8 cellular contexts compared by ENCODE assay signal in the genomic region with DNA sequence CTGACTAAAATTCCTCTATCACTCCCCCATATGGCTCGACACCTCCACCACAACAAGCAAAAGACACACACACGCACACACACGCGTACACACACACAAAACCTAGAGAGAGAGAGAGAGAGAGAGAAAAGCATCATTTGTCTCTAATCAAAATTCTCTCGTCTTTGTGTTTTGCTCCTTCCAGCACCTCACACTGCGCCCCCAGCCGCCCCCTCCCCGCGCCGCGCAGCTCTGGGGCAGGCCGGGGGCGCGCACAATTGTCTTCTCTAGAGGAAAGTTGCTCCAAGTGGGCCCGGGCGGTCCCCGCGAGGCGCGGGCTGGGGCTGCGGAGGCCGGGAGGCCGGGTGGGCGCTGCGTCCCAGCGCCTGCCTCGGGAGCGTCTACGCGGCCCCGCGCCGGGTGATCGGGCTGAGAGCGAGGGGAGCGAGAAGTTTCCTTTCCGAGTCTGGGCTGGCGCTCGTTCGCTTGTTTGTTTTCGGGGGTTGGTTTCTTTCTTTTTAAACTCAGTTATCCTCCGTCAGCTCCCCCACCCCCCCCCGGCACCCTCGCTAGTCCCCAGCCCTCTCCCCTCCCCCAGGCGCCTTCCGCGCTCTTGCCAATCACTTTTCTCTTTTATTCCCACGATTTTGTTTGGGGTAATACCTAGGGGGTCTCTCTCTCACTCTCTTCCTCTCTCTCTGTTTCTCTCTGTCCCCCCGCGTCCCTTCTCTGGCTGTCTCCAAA. TPM values are rescaled to one million over a fixed set of nuclear protein-coding genes. Genes with fewer than 3 reads are reported as not detected.
DNase-seq lines count a peak whose midpoint lies in the region; ATAC-seq and TF ChIP-seq lines count a peak whose summit lies in the region.

No MANE protein-coding gene starts in this region.

- TF ChIP-seq CTCF in AG10803 (conservative IDR thresholded peaks at IDR 0.05; ENCODE audit: low read length) (peak; percentile 5; the same call in 1 of the 2 replicates), neural progenitor cell (IDR thresholded peaks at IDR 0.05) (no peak)

- H2AFZ ChIP-seq in neural progenitor cell (replicated peaks): no peak overlapping the region

- peaks cover 69% of the 10 kb centered on the region for H3F3A ChIP-seq in neural progenitor cell (ENCODE audit: low read depth)

- H3K9me3 ChIP-seq in HUES6 (ENCODE audit: control insufficient read depth, insufficient read depth, low read depth, low read length) (no peaks in the 10 kb centered on the region), neural progenitor cell (ENCODE audit: low read depth) (no peaks in the 10 kb centered on the region)

- H3K9me3 Mint-ChIP-seq in activated CD8-positive, alpha-beta T cell treated with anti-CD3 and anti-CD28 coated beads, Interleukin-2, amount 10 ng/mL, durations not matched to agents 7 days and 5 days (ENCODE audit: insufficient read depth): no peaks in the 10 kb centered on the region
- H3K9me3 Mint-ChIP-seq in neural progenitor cell: peaks cover 2% of the 10 kb centered on the region

- H4K20me1 ChIP-seq in neural progenitor cell (ENCODE audit: low read depth): peaks cover 42% of the 10 kb centered on the region

- peaks cover 36% of the 10 kb centered on the region for H3K27me3 Mint-ChIP-seq in activated CD8-positive, alpha-beta T cell treated with anti-CD3 and anti-CD28 coated beads, Interleukin-2, amount 10 ng/mL, durations not matched to agents 7 days and 5 days (ENCODE audit: low read depth)
- H3K27me3 Mint-ChIP-seq in neural progenitor cell (ENCODE audit: insufficient read depth, low read depth): peaks cover 3% of the 10 kb centered on the region

- H3K4me3 Mint-ChIP-seq in activated CD8-positive, alpha-beta T cell treated with anti-CD3 and anti-CD28 coated beads, Interleukin-2, amount 10 ng/mL, durations not matched to agents 7 days and 5 days: peak overlapping the region; percentile 80
- peak overlapping the region; percentile 93 for H3K4me3 Mint-ChIP-seq in neural progenitor cell

- H3K27ac ChIP-seq in HUES6 (ENCODE audit: low read depth, low read length) (no peak overlapping the region; the same call in 1 of the 2 replicates), neural progenitor cell (peak overlapping the region; percentile 85)

- CTCF ChIA-PET in activated CD8-positive, alpha-beta T cell treated with anti-CD3 and anti-CD28 coated beads, Interleukin-2, amount 10 ng/mL, durations not matched to agents 7 days and 5 days (lab: Charles Lee): no interaction called here

- peaks cover 92% of the 10 kb centered on the region for H3K79me2 ChIP-seq in neural progenitor cell (ENCODE audit: low read depth)

- H3K4me1 ChIP-seq in HUES6 (ENCODE audit: control insufficient read depth, insufficient read depth, low read length) (peaks cover 56% of the 10 kb centered on the region), neural progenitor cell (peaks cover 49% of the 10 kb centered on the region)

- H3K4me2 ChIP-seq in neural progenitor cell: peak overlapping the region; percentile 96

- H3K4me3 ChIP-seq in AG10803 (ENCODE audit: low read length) (peak overlapping the region; percentile 85), HUES6 (ENCODE audit: low read depth, low read length) (peak overlapping the region; percentile 62), neural progenitor cell (peak overlapping the region; percentile 75)

- POLR2A ChIA-PET in activated CD8-positive, alpha-beta T cell treated with anti-CD3 and anti-CD28 coated beads, Interleukin-2, amount 10 ng/mL, durations not matched to agents 7 days and 5 days (lab: Charles Lee): interaction anchor here (0.6 kb wide), 1 partner anchor 578 kb away, joined by 3 read pairs; no protein-coding TSS in a partner anchor

- no peaks in the 10 kb centered on the region for H3K36me3 ChIP-seq in HUES6 (ENCODE audit: control insufficient read depth, insufficient read depth, low read length)
- no peaks in the 10 kb centered on the region for H3K36me3 ChIP-seq in neural progenitor cell

- DNase-seq in AG10803 (ENCODE audit: low read depth) (peak; percentile 70), fibroblast of peridontal ligament (ENCODE audit: extremely low read depth) (peak; percentile 58), neural progenitor cell (ENCODE audit: low spot score) (peak; percentile 66), COR-L47 (lab: John Stamatoyannopoulos, UW) (no peak), NCI-H1417 treated with DMSO at 0.1 percent for 48 hours (lab: John Stamatoyannopoulos, UW) (no peak)
- peak; percentile 51 for DNase-seq in activated CD8-positive, alpha-beta T cell treated with anti-CD3 and anti-CD28 coated beads, Interleukin-2, amount 10 ng/mL, durations not matched to agents 7 days and 5 days

- peaks cover 14% of the 10 kb centered on the region for H3K4me1 Mint-ChIP-seq in activated CD8-positive, alpha-beta T cell treated with anti-CD3 and anti-CD28 coated beads, Interleukin-2, amount 10 ng/mL, durations not matched to agents 7 days and 5 days (ENCODE audit: low read depth)
- peaks cover 52% of the 10 kb centered on the region for H3K4me1 Mint-ChIP-seq in neural progenitor cell

- peak overlapping the region; percentile 82 for H3K9ac ChIP-seq in HUES6 (ENCODE audit: low read length)
- peak overlapping the region; percentile 68 for H3K9ac ChIP-seq in neural progenitor cell

- H3K27me3 ChIP-seq in HUES6 (ENCODE audit: control insufficient read depth, insufficient read depth, low read length) (peaks cover 95% of the 10 kb centered on the region), neural progenitor cell (no peaks in the 10 kb centered on the region)

- H3K27ac Mint-ChIP-seq in activated CD8-positive, alpha-beta T cell treated with anti-CD3 and anti-CD28 coated beads, Interleukin-2, amount 10 ng/mL, durations not matched to agents 7 days and 5 days: peak overlapping the region; percentile 48
- H3K27ac Mint-ChIP-seq in neural progenitor cell: peak overlapping the region; percentile 99

- H3K36me3 Mint-ChIP-seq in activated CD8-positive, alpha-beta T cell treated with anti-CD3 and anti-CD28 coated beads, Interleukin-2, amount 10 ng/mL, durations not matched to agents 7 days and 5 days (ENCODE audit: low read depth): peaks cover 2% of the 10 kb centered on the region
- peaks cover 8% of the 10 kb centered on the region for H3K36me3 Mint-ChIP-seq in neural progenitor cell

- peak; percentile 41 for ATAC-seq in activated CD8-positive, alpha-beta T cell treated with anti-CD3 and anti-CD28 coated beads, Interleukin-2, amount 10 ng/mL, durations not matched to agents 7 days and 5 days
- ATAC-seq in GM21717 (IDR thresholded peaks at IDR 0.05; ENCODE audit: unreplicated experiment): no peak

RNA-seq across cellular contexts. Expression of a gene that starts 4.1 kb away (rescaled TPM):
- 1 to 10 TPM; 4.0 to 5.7 TPM for total RNA-seq in activated CD8-positive, alpha-beta T cell treated with anti-CD3 and anti-CD28 coated beads, Interleukin-2, amount 10 ng/mL, durations not matched to agents 7 days and 5 days
- 72.9 and 106 TPM in 2 replicates for total RNA-seq in neural progenitor cell (ENCODE audit: low replicate concordance)

Comparison
In these comparisons a context has a peak if more than half of its experiments do, and no peak if none do; other contexts are left out.
1. DNase-seq: peak in AG10803 (single experiment), activated CD8-positive, alpha-beta T cell treated with anti-CD3 and anti-CD28 coated beads, Interleukin-2, amount 10 ng/mL, durations not matched to agents 7 days and 5 days (single experiment), fibroblast of peridontal ligament (single experiment) and neural progenitor cell (single experiment); none in COR-L47 (single experiment) and NCI-H1417 treated with DMSO at 0.1 percent for 48 hours (single experiment).
2. RNA of a gene that starts 4.1 kb away (total RNA-seq): 72.9 to 106 TPM in neural progenitor cell; 4.0 to 5.7 TPM in activated CD8-positive, alpha-beta T cell treated with anti-CD3 and anti-CD28 coated beads, Interleukin-2, amount 10 ng/mL, durations not matched to agents 7 days and 5 days; every median in the first group is over 10 times any median in the second.
3. Peak in every context shown above with its lines, with median percentiles within 50 percentile points of each other: H3K4me3 ChIP-seq.